ENCODE assay signal across 22 cellular contexts in genomic region chr10:184174-184573, GRCh38.
"Had no signal": no experiment of that assay in that cellular context is flagged by ENCODE, and none has a peak within 500 bp of the region (broad histone marks: within the 10 kb centered on the region; RNA-seq: fewer than 3 reads in every experiment).

No MANE protein-coding gene starts in this region.

- H3K4me1 Mint-ChIP-seq: mesothelial cell of epicardium, neural progenitor cell had no signal

- H3K36me3 ChIP-seq: thyroid gland had no signal

- ATAC-seq: gastrocnemius medialis; left lung; mucosa of descending colon; natural killer cell treated with Interleukin-12 subunit alpha and Interleukin-12 subunit beta and Interleukin-15 and Interleukin-18, amount 100 ng/mL, for 72 hours; right cardiac atrium; stimulated activated naive CD8-positive, alpha-beta T cell treated with anti-CD3 and anti-CD28 coated beads, Interleukin-15, amount 100 ng/mL, for 72 hours had no signal

- DNase-seq: dermis blood vessel endothelial cell; effector memory CD4-positive, alpha-beta T cell; gastrocnemius medialis; head of caudate nucleus; left lung; mucosa of descending colon; naive B cell; right cardiac atrium; sigmoid colon; spleen; stimulated activated CD4-positive, alpha-beta T cell treated with anti-CD3 and anti-CD28 coated beads, Interleukin-2, amount 100 ng/mL, for 48 hours; stimulated activated naive CD4-positive, alpha-beta T cell; stimulated activated naive CD8-positive, alpha-beta T cell treated with anti-CD3 and anti-CD28 coated beads, Interleukin-15, amount 100 ng/mL, for 72 hours; thyroid gland; trophoblast cell had no signal

- H3K4me1 ChIP-seq: neural progenitor cell, prostate gland had no signal

- H3K27me3 ChIP-seq: gastrocnemius medialis, left lung, neural progenitor cell, sigmoid colon, spleen, thyroid gland, vagina had no signal

- H3K4me3 ChIP-seq: coronary artery, gastrocnemius medialis, left lung, mucosa of descending colon, neural progenitor cell, prostate gland, sigmoid colon, spleen, thyroid gland, vagina had no signal

- H3K9me3 ChIP-seq: prostate gland, sigmoid colon, thyroid gland had no signal

- FAIRE-seq: endometrium had no signal

- H3K4me3 Mint-ChIP-seq: mesothelial cell of epicardium; natural killer cell treated with Interleukin-12 subunit alpha and Interleukin-12 subunit beta and Interleukin-15 and Interleukin-18, amount 100 ng/mL, for 72 hours; neural progenitor cell had no signal

- H3K27me3 Mint-ChIP-seq: naive B cell; natural killer cell treated with Interleukin-12 subunit alpha and Interleukin-12 subunit beta and Interleukin-15 and Interleukin-18, amount 100 ng/mL, for 72 hours; stimulated activated naive CD8-positive, alpha-beta T cell treated with anti-CD3 and anti-CD28 coated beads, Interleukin-15, amount 100 ng/mL, for 72 hours had no signal

- H3K27ac Mint-ChIP-seq: mesothelial cell of epicardium, neural progenitor cell had no signal

- H3K27ac ChIP-seq: coronary artery, gastrocnemius medialis, left lung, neural progenitor cell, prostate gland, sigmoid colon, spleen, thyroid gland, vagina had no signal
